In genomic region chr19:28929026-28929425, GRCh38 we compare ENCODE assay signal across 23 cellular contexts.
"Had no signal": no experiment of that assay in that cellular context is flagged by ENCODE, and none has a peak within 500 bp of the region (broad histone marks: within the 10 kb centered on the region; RNA-seq: fewer than 3 reads in every experiment).

No MANE protein-coding gene starts in this region.

- H3K27me3 ChIP-seq: adrenal gland, ascending aorta, breast epithelium, esophagus squamous epithelium, sigmoid colon, upper lobe of left lung had no signal

- ATAC-seq: activated CD8-positive, alpha-beta T cell treated with anti-CD3 and anti-CD28 coated beads, Interleukin-2, amount 10 ng/mL, durations not matched to agents 7 days and 5 days; activated naive CD4-positive, alpha-beta T cell treated with anti-CD3 and anti-CD28 coated beads, Interleukin-2, amount 50 U/mL, for 72 hours; left lobe of liver; lower lobe of right lung; stimulated activated naive CD8-positive, alpha-beta T cell treated with anti-CD3 and anti-CD28 coated beads, Interleukin-15, Interleukin-2, amounts not matched to agents 100 U/mL and 50 U/mL, for 24 hours; T-cell had no signal

- H3K4me3 ChIP-seq: adrenal gland, ascending aorta, breast epithelium, esophagus squamous epithelium, lower lobe of right lung, sigmoid colon, upper lobe of left lung had no signal

- H3K36me3 ChIP-seq: adrenal gland, ascending aorta, breast epithelium, esophagus squamous epithelium, lower lobe of right lung, sigmoid colon, upper lobe of left lung, WERI-Rb-1 had no signal

- H3K27ac ChIP-seq: adrenal gland, ascending aorta, breast epithelium, esophagus squamous epithelium, lower lobe of right lung, sigmoid colon, upper lobe of left lung, WERI-Rb-1 had no signal

- DNase-seq: activated CD4-positive, alpha-beta T cell treated with anti-CD3 and anti-CD28 coated beads, Interleukin-2, amount 50 U/mL, for 1 hour; activated CD4-positive, CD25-positive, alpha-beta regulatory T cell treated with anti-CD3 and anti-CD28 coated beads, Interleukin-2, amount 50 U/mL, for 72 hours; activated CD8-positive, alpha-beta T cell treated with anti-CD3 and anti-CD28 coated beads, Interleukin-2, amount 10 ng/mL, durations not matched to agents 7 days and 5 days; activated gamma-delta T cell treated with Interleukin-2 at 50 U/mL for 16 hours; activated T-cell treated with anti-CD3 and anti-CD28 coated beads, Interleukin-2, amount 50 U/mL, for 1 hour; adrenal gland; cortex of kidney; endodermal cell; esophagus squamous epithelium; kidney; lower lobe of right lung; naive B cell; sigmoid colon; stimulated activated CD4-positive, alpha-beta T cell treated with anti-CD3 and anti-CD28 coated beads, Interleukin-12 subunit alpha, Interleukin-12 subunit beta, amount 100 ng/mL, for 4 hours; stimulated activated CD4-positive, alpha-beta T cell treated with anti-CD3 and anti-CD28 coated beads, Interleukin-4, amount 100 ng/mL, for 4 hours; stimulated activated naive CD8-positive, alpha-beta T cell treated with anti-CD3 and anti-CD28 coated beads, Interleukin-15, Interleukin-2, amounts not matched to agents 100 U/mL and 50 U/mL, for 24 hours; T-cell; upper lobe of left lung; WERI-Rb-1 had no signal
